2 cellular contexts compared by ENCODE assay signal in genomic region chrX:145865082-145865481, GRCh38.
TF ChIP-seq lines count a peak whose summit lies in the region.

No MANE protein-coding gene starts in this region.

TF ChIP-seq in liver, 16 proteins besides CTCF, POLR2A, EP300 and RAD21 (continued from another document):
- TF ChIP-seq, protein P1, sequence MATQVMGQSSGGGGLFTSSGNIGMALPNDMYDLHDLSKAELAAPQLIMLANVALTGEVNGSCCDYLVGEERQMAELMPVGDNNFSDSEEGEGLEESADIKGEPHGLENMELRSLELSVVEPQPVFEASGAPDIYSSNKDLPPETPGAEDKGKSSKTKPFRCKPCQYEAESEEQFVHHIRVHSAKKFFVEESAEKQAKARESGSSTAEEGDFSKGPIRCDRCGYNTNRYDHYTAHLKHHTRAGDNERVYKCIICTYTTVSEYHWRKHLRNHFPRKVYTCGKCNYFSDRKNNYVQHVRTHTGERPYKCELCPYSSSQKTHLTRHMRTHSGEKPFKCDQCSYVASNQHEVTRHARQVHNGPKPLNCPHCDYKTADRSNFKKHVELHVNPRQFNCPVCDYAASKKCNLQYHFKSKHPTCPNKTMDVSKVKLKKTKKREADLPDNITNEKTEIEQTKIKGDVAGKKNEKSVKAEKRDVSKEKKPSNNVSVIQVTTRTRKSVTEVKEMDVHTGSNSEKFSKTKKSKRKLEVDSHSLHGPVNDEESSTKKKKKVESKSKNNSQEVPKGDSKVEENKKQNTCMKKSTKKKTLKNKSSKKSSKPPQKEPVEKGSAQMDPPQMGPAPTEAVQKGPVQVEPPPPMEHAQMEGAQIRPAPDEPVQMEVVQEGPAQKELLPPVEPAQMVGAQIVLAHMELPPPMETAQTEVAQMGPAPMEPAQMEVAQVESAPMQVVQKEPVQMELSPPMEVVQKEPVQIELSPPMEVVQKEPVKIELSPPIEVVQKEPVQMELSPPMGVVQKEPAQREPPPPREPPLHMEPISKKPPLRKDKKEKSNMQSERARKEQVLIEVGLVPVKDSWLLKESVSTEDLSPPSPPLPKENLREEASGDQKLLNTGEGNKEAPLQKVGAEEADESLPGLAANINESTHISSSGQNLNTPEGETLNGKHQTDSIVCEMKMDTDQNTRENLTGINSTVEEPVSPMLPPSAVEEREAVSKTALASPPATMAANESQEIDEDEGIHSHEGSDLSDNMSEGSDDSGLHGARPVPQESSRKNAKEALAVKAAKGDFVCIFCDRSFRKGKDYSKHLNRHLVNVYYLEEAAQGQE (IDR thresholded peaks at IDR 0.05): no peak
- TF ChIP-seq, protein P2, sequence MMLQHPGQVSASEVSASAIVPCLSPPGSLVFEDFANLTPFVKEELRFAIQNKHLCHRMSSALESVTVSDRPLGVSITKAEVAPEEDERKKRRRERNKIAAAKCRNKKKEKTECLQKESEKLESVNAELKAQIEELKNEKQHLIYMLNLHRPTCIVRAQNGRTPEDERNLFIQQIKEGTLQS (IDR thresholded peaks at IDR 0.05): no peak
- TF ChIP-seq HNF4G (IDR thresholded peaks at IDR 0.05): no peak
- no peak for TF ChIP-seq EGR1 (IDR thresholded peaks at IDR 0.05; ENCODE audit: low read depth in 2 of 2)
- TF ChIP-seq YY1 (IDR thresholded peaks at IDR 0.05): no peak

TF ChIP-seq in HepG2, 621 proteins besides CTCF, POLR2A, EP300 and RAD21 (continued from another document):
- no peak for TF ChIP-seq ZNF350 (CRISPR knock-in tag; IDR thresholded peaks at IDR 0.05; ENCODE audit: borderline replicate concordance, low read depth)
- no peak for TF ChIP-seq ZNF124 (CRISPR knock-in tag; IDR thresholded peaks at IDR 0.05)
- TF ChIP-seq ZNF83 (CRISPR knock-in tag; IDR thresholded peaks at IDR 0.05; ENCODE audit: borderline replicate concordance): no peak
- no peak for TF ChIP-seq ZNF570 (CRISPR knock-in tag; IDR thresholded peaks at IDR 0.05; ENCODE audit: borderline replicate concordance)
- no peak for TF ChIP-seq ZNF773 (CRISPR knock-in tag; IDR thresholded peaks at IDR 0.05; ENCODE audit: borderline replicate concordance)
- TF ChIP-seq MXD4 (CRISPR knock-in tag; IDR thresholded peaks at IDR 0.05): no peak
- TF ChIP-seq ZNF205 (CRISPR knock-in tag; IDR thresholded peaks at IDR 0.05): no peak
- no peak for TF ChIP-seq EED (CRISPR knock-in tag; IDR thresholded peaks at IDR 0.05)
